In genomic region chr11:128678017-128678416, GRCh38 we compare ENCODE assay signal across 16 cellular contexts.
"Had no signal": no experiment of that assay in that cellular context is flagged by ENCODE, and none has a peak within 500 bp of the region (broad histone marks: within the 10 kb centered on the region; RNA-seq: fewer than 3 reads in every experiment).

No MANE protein-coding gene starts in this region.

- DNase-seq: activated CD4-positive, alpha-beta T cell treated with anti-CD3 and anti-CD28 coated beads, Interleukin-2, amount 50 U/mL, for 1 hour; activated naive CD4-positive, alpha-beta T cell treated with Interleukin-2 at 50 U/mL for 16 hours; activated T-cell treated with anti-CD3 and anti-CD28 coated beads for 4 hours; anterior cingulate cortex; brain microvascular endothelial cell; cortex of kidney; effector CD8-positive, alpha-beta T cell; gastrocnemius medialis; heart right ventricle; mammary epithelial cell; mucosa of descending colon; naive thymus-derived CD8-positive, alpha-beta T cell; retina; stimulated activated CD4-positive, alpha-beta T cell treated with anti-CD3 and anti-CD28 coated beads, Interleukin-2, amount 100 ng/mL, for 48 hours; T-helper 2 cell; thyroid gland had no signal

- H3K4me1 ChIP-seq: gastrocnemius medialis, thyroid gland had no signal

- H3K9me3 ChIP-seq: gastrocnemius medialis, mucosa of descending colon, thyroid gland had no signal

- H3K36me3 ChIP-seq: brain microvascular endothelial cell, gastrocnemius medialis, heart right ventricle, thyroid gland had no signal

- H3K27ac ChIP-seq: brain microvascular endothelial cell, gastrocnemius medialis, heart right ventricle, thyroid gland had no signal

- H3K27me3 ChIP-seq: brain microvascular endothelial cell, gastrocnemius medialis, heart right ventricle, thyroid gland had no signal

- H3K4me3 ChIP-seq: gastrocnemius medialis, heart right ventricle, mucosa of descending colon, thyroid gland had no signal
